ENCODE assay signal across 8 cellular contexts in the genomic region with DNA sequence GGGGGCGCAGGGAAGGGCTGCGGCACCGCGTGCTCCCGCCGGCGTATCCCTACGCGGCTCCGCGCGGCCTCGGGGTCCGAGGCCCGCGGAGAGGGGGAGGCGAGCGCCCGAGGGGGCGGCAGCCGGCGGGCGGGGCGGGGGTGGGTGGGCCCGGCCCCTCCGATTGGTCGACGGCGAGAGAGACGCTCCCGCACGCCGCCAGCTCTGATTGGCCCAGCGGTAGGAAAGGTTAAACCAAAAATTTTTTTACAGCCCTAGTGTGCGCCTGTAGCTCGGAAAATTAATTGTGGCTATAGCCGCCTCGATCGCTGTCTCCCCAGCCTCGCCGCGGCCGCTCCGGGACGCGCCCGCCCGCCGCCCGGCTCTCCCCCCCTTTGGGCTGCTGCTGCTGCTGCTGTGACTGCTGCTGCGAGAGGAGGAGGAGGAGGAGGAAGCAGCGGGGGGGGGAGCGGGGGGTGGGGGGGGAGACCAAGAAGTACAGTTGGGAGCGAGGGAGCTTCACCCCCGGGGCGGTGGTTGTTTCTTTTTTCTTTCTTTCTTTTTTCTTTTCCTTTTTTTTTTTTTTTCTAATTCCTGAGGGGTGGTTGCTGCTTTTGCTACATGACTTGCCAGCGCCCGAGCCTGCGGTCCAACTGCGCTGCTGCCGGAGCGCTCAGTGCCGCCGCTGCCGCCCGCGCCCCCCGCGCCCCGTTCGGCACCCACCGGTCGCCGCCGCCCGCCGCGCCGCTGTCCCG. TPM values are rescaled to one million over a fixed set of nuclear protein-coding genes. Genes with fewer than 3 reads are reported as not detected.
DNase-seq lines count a peak whose midpoint lies in the region; ATAC-seq and TF ChIP-seq lines count a peak whose summit lies in the region.

Gene FOXG1, plus strand, starts transcription at position 283 of the 734 bp plus-strand sequence. CDS start 493 bp downstream, outside the sequence.

- ATAC-seq in activated CD8-positive, alpha-beta T cell treated with anti-CD3 and anti-CD28 coated beads for 36 hours: no peak
- ATAC-seq in GM21447 (IDR thresholded peaks at IDR 0.05; ENCODE audit: unreplicated experiment): no peak

- TF ChIP-seq POLR2A in erythroblast (IDR thresholded peaks at IDR 0.05; ENCODE audit: low read length) (no peak), adrenal gland (IDR thresholded peaks at IDR 0.05) (no peak)

- POLR2A ChIA-PET in activated CD8-positive, alpha-beta T cell treated with anti-CD3 and anti-CD28 coated beads for 36 hours (lab: Charles Lee): no interaction called here

- CTCF ChIA-PET in activated CD8-positive, alpha-beta T cell treated with anti-CD3 and anti-CD28 coated beads for 36 hours (lab: Charles Lee): no interaction called here

- no peak for TF ChIP-seq CTCF in activated CD8-positive, alpha-beta T cell treated with anti-CD3 and anti-CD28 coated beads for 36 hours (IDR thresholded peaks at IDR 0.05)
- TF ChIP-seq CTCF in tibial artery (IDR thresholded peaks at IDR 0.05): no peak
- TF ChIP-seq CTCF in adrenal gland (IDR thresholded peaks at IDR 0.05): no peak

- H3K27me3 Mint-ChIP-seq in IgD-negative memory B cell (peaks cover 38% of the 10 kb centered on the region), immature natural killer cell (ENCODE audit: low read depth in 3 of 3) (peaks cover 12 to 37% (median 24%) of the 10 kb centered on the region in 3 donors)
- peaks cover 54% of the 10 kb centered on the region for H3K27me3 Mint-ChIP-seq in activated CD8-positive, alpha-beta T cell treated with anti-CD3 and anti-CD28 coated beads for 36 hours

- peak within 1 kb of the TSS; percentile 51 for H3K4me3 ChIP-seq in GM08714 (ENCODE audit: low read length)
- peak within 1 kb of the TSS; percentile 34 to 45 for H3K4me3 ChIP-seq in tibial artery
- H3K4me3 ChIP-seq in adrenal gland: peak within 1 kb of the TSS in 2 of 4 donors; percentile 6 to 52

- H3K4me1 ChIP-seq in tibial artery (peaks cover 0 to 25% (median 18%) of the 10 kb centered on the region in 4 donors), adrenal gland (replicated peaks in 1 of 2) (peaks cover 0 to 15% of the 10 kb centered on the region in 2 donors)

- intact Hi-C loops in activated CD8-positive, alpha-beta T cell treated with anti-CD3 and anti-CD28 coated beads for 36 hours (cut with micrococcal nuclease): no loop called here
- intact Hi-C loops in tibial artery (cut with DNase I; ENCODE audit: low total_unique reads) (no loop called here), adrenal gland (cut with DNase I) (no loop called here)

- WGBS in adrenal gland, 4 donors: 1 to 7% (median 4%) methylated on average over 28 to 80 of the region's 80 CpGs

- peaks cover 3 to 95% of the 10 kb centered on the region in 2 donors for H3K27me3 ChIP-seq in tibial artery
- H3K27me3 ChIP-seq in adrenal gland: peaks cover 73% of the 10 kb centered on the region

- H3K27ac ChIP-seq in tibial artery: no peak within 1 kb of the TSS
- no peak within 1 kb of the TSS for H3K27ac ChIP-seq in adrenal gland

- peaks cover 0 to 5% (median 0%) of the 10 kb centered on the region in 3 donors for H3K9me3 Mint-ChIP-seq in IgD-negative memory B cell
- peaks cover 2% of the 10 kb centered on the region for H3K9me3 Mint-ChIP-seq in activated CD8-positive, alpha-beta T cell treated with anti-CD3 and anti-CD28 coated beads for 36 hours
- H3K9me3 Mint-ChIP-seq in immature natural killer cell: peaks cover 13 to 50% (median 34%) of the 10 kb centered on the region in 6 donors

- no peaks in the 10 kb centered on the region for H3K36me3 Mint-ChIP-seq in IgD-negative memory B cell
- peaks cover 12% of the 10 kb centered on the region for H3K36me3 Mint-ChIP-seq in activated CD8-positive, alpha-beta T cell treated with anti-CD3 and anti-CD28 coated beads for 36 hours (ENCODE audit: low read depth)
- H3K36me3 Mint-ChIP-seq in immature natural killer cell: peaks cover 0 to 7% (median 7%) of the 10 kb centered on the region in 3 donors

- H3K27ac Mint-ChIP-seq in IgD-negative memory B cell (peak within 1 kb of the TSS in 2 of 3 donors; percentile 48 to 59), immature natural killer cell (peak within 1 kb of the TSS in 1 of 6 donors; percentile 34)
- H3K27ac Mint-ChIP-seq in activated CD8-positive, alpha-beta T cell treated with anti-CD3 and anti-CD28 coated beads for 36 hours: peak within 1 kb of the TSS; percentile 28

- H3K4me3 Mint-ChIP-seq in IgD-negative memory B cell (peak within 1 kb of the TSS in 3 of 4 donors; percentile 49 to 87 (median 65)), immature natural killer cell (peak within 1 kb of the TSS; percentile 55 to 78 (median 65))
- peak within 1 kb of the TSS; percentile 49 for H3K4me3 Mint-ChIP-seq in activated CD8-positive, alpha-beta T cell treated with anti-CD3 and anti-CD28 coated beads for 36 hours

- no peaks in the 10 kb centered on the region for H3K36me3 ChIP-seq in tibial artery
- no peaks in the 10 kb centered on the region for H3K36me3 ChIP-seq in adrenal gland (replicated peaks in 1 of 2)

- H3K4me1 Mint-ChIP-seq in IgD-negative memory B cell: peaks cover 0 to 3% (median 1%) of the 10 kb centered on the region in 3 donors
- H3K4me1 Mint-ChIP-seq in activated CD8-positive, alpha-beta T cell treated with anti-CD3 and anti-CD28 coated beads for 36 hours (ENCODE audit: low read depth): peaks cover 7% of the 10 kb centered on the region
- peaks cover 4 to 11% of the 10 kb centered on the region in 2 donors for H3K4me1 Mint-ChIP-seq in immature natural killer cell

- no peak for DNase-seq in activated CD8-positive, alpha-beta T cell treated with anti-CD3 and anti-CD28 coated beads for 36 hours
- DNase-seq in immature natural killer cell: no peak
- no peak for DNase-seq in tibial artery
- no peak for DNase-seq in erythroblast (lab: John Stamatoyannopoulos, UW)
- DNase-seq in adrenal gland: no peak

- peaks cover 0 to 7% (median 5%) of the 10 kb centered on the region in 3 donors for H3K9me3 ChIP-seq in tibial artery
- H3K9me3 ChIP-seq in adrenal gland (replicated peaks in 1 of 3): no peaks in the 10 kb centered on the region

RNA-seq across cellular contexts. Expression of gene FOXG1, which starts in this region (rescaled TPM):
- not detected for polyA plus RNA-seq in IgD-negative memory B cell
- total RNA-seq in activated CD8-positive, alpha-beta T cell treated with anti-CD3 and anti-CD28 coated beads for 36 hours: not detected
- not detected for polyA plus RNA-seq in immature natural killer cell
- under 1 TPM in 2 of 8 donors, not detected in 6; 0.07 to 0.10 TPM for total RNA-seq in adrenal gland
- under 1 TPM in 2 of 3 donors, not detected in 1; 0.07 to 0.08 TPM for polyA plus RNA-seq in adrenal gland
